Comparison of ENCODE assay signal across 1 cellular context in the genomic region with DNA sequence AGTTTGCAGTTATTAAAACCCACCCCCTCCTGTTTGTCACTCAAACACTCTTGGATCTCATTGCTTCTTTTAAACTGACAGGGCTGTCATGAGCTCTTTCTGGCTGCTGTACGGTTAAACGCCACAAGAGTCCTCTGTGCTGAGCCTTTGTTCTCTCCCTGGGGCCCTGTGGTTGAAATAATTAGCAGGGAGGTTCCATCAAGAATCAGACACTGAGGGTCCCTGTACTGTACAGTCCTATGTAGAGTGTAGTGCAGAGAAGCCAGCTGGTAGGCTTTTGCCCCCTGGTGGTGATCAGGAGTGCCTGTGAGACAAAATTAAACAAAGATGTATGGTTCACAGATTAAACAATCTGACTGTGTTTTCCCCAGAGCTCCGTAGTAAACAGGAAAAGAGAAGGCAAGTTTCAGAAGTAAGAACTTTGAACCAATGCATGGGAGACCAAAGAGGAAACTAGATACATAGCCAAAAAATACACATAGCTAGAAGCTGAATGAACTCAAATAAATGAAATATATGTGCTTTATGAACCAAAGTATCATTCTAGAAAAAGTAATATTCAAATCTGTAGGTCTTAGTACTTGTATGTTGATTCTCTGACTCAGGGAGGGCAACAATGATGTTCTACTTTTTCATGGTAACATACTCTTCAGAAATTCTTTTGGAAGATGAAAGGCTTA.
TF ChIP-seq lines count a peak whose summit lies in the region.

No MANE protein-coding gene starts in this region.

TF ChIP-seq in K562, 482 proteins besides CTCF, POLR2A, EP300 and RAD21 (continued from another document and continues in another):
- TF ChIP-seq, protein P1, sequence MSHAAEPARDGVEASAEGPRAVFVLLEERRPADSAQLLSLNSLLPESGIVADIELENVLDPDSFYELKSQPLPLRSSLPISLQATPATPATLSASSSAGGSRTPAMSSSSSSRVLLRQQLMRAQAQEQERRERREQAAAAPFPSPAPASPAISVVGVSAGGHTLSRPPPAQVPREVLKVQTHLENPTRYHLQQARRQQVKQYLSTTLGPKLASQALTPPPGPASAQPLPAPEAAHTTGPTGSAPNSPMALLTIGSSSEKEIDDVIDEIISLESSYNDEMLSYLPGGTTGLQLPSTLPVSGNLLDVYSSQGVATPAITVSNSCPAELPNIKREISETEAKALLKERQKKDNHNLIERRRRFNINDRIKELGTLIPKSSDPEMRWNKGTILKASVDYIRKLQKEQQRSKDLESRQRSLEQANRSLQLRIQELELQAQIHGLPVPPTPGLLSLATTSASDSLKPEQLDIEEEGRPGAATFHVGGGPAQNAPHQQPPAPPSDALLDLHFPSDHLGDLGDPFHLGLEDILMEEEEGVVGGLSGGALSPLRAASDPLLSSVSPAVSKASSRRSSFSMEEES (CRISPR knock-in tag; IDR thresholded peaks at IDR 0.05): no peak
- TF ChIP-seq FOXK2 (conservative IDR thresholded peaks at IDR 0.05 in 1 of 2, IDR thresholded peaks at IDR 0.05 in 1 of 2; ENCODE audit: low read depth in 2 of 2): no peak
- TF ChIP-seq, protein P2, sequence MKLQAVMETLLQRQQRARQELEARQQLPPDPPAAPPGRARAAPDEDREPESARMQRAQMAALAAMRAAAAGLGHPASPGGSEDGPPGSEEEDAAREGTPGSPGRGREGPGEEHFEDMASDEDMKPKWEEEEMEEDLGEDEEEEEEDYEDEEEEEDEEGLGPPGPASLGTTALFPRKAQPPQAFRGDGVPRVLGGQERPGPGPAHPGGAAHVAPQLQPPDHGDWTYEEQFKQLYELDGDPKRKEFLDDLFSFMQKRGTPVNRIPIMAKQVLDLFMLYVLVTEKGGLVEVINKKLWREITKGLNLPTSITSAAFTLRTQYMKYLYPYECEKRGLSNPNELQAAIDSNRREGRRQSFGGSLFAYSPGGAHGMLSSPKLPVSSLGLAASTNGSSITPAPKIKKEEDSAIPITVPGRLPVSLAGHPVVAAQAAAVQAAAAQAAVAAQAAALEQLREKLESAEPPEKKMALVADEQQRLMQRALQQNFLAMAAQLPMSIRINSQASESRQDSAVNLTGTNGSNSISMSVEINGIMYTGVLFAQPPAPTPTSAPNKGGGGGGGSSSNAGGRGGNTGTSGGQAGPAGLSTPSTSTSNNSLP (IDR thresholded peaks at IDR 0.05; ENCODE audit: borderline replicate concordance, low read depth, low read length): no peak
- TF ChIP-seq BACH1 (tag; IDR thresholded peaks at IDR 0.05): no peak
- TF ChIP-seq, protein P3, sequence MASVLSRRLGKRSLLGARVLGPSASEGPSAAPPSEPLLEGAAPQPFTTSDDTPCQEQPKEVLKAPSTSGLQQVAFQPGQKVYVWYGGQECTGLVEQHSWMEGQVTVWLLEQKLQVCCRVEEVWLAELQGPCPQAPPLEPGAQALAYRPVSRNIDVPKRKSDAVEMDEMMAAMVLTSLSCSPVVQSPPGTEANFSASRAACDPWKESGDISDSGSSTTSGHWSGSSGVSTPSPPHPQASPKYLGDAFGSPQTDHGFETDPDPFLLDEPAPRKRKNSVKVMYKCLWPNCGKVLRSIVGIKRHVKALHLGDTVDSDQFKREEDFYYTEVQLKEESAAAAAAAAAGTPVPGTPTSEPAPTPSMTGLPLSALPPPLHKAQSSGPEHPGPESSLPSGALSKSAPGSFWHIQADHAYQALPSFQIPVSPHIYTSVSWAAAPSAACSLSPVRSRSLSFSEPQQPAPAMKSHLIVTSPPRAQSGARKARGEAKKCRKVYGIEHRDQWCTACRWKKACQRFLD (CRISPR knock-in tag; IDR thresholded peaks at IDR 0.05): no peak
- no peak for TF ChIP-seq C11orf30 (IDR thresholded peaks at IDR 0.05; ENCODE audit: low read depth)
- no peak for TF ChIP-seq NR2C1 (IDR thresholded peaks at IDR 0.05)
- TF ChIP-seq NR2C1 (tag; IDR thresholded peaks at IDR 0.05): no peak
- TF ChIP-seq ZNF408 (CRISPR knock-in tag; IDR thresholded peaks at IDR 0.05; ENCODE audit: low read depth): no peak
- TF ChIP-seq ZNF785 (CRISPR knock-in tag; IDR thresholded peaks at IDR 0.05): no peak
- TF ChIP-seq, protein P4, sequence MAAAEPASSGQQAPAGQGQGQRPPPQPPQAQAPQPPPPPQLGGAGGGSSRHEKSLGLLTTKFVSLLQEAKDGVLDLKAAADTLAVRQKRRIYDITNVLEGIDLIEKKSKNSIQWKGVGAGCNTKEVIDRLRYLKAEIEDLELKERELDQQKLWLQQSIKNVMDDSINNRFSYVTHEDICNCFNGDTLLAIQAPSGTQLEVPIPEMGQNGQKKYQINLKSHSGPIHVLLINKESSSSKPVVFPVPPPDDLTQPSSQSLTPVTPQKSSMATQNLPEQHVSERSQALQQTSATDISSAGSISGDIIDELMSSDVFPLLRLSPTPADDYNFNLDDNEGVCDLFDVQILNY (CRISPR knock-in tag; IDR thresholded peaks at IDR 0.05): no peak
- no peak for TF ChIP-seq CCNT2 (IDR thresholded peaks at IDR 0.05; ENCODE audit: borderline replicate concordance, extremely low read depth, insufficient read length, low read depth, low read length)
- TF ChIP-seq NFATC3 (IDR thresholded peaks at IDR 0.05): no peak
- no peak for TF ChIP-seq MAFG (tag; conservative IDR thresholded peaks at IDR 0.05)
- TF ChIP-seq ZNF324 (CRISPR knock-in tag; IDR thresholded peaks at IDR 0.05): no peak
- no peak for TF ChIP-seq GATA2 (CRISPR knock-in tag; IDR thresholded peaks at IDR 0.05)
- TF ChIP-seq RB1 (IDR thresholded peaks at IDR 0.05; ENCODE audit: low read depth): no peak
- peak; percentile 87 for TF ChIP-seq SMC3 (conservative IDR thresholded peaks at IDR 0.05; ENCODE audit: insufficient read depth, low read depth, low read length)
- no peak for TF ChIP-seq POLR3A (IDR thresholded peaks at IDR 0.05; ENCODE audit: borderline replicate concordance, extremely low read depth, insufficient read depth, insufficient read length)
- no peak for TF ChIP-seq PHB (CRISPR knock-in tag; IDR thresholded peaks at IDR 0.05)
- no peak for TF ChIP-seq SLC30A9 (CRISPR knock-in tag; IDR thresholded peaks at IDR 0.05)
- TF ChIP-seq U2AF2 (optimal IDR thresholded peaks at IDR 0.05; ENCODE audit: low read depth, low read length): no peak
- TF ChIP-seq, protein P5, sequence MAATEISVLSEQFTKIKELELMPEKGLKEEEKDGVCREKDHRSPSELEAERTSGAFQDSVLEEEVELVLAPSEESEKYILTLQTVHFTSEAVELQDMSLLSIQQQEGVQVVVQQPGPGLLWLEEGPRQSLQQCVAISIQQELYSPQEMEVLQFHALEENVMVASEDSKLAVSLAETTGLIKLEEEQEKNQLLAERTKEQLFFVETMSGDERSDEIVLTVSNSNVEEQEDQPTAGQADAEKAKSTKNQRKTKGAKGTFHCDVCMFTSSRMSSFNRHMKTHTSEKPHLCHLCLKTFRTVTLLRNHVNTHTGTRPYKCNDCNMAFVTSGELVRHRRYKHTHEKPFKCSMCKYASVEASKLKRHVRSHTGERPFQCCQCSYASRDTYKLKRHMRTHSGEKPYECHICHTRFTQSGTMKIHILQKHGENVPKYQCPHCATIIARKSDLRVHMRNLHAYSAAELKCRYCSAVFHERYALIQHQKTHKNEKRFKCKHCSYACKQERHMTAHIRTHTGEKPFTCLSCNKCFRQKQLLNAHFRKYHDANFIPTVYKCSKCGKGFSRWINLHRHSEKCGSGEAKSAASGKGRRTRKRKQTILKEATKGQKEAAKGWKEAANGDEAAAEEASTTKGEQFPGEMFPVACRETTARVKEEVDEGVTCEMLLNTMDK (IDR thresholded peaks at IDR 0.05; ENCODE audit: borderline replicate concordance, insufficient read depth, low read depth, low read length, poor library complexity, severe bottlenecking): peak; percentile 51
- TF ChIP-seq CC2D1A (IDR thresholded peaks at IDR 0.05): peak; percentile 63; the same call in 1 of the 2 replicates
- TF ChIP-seq MED1 (CRISPR knock-in tag; IDR thresholded peaks at IDR 0.05; ENCODE audit: borderline replicate concordance): no peak
- TF ChIP-seq TARDBP (IDR thresholded peaks at IDR 0.05): no peak
- TF ChIP-seq, protein P6, sequence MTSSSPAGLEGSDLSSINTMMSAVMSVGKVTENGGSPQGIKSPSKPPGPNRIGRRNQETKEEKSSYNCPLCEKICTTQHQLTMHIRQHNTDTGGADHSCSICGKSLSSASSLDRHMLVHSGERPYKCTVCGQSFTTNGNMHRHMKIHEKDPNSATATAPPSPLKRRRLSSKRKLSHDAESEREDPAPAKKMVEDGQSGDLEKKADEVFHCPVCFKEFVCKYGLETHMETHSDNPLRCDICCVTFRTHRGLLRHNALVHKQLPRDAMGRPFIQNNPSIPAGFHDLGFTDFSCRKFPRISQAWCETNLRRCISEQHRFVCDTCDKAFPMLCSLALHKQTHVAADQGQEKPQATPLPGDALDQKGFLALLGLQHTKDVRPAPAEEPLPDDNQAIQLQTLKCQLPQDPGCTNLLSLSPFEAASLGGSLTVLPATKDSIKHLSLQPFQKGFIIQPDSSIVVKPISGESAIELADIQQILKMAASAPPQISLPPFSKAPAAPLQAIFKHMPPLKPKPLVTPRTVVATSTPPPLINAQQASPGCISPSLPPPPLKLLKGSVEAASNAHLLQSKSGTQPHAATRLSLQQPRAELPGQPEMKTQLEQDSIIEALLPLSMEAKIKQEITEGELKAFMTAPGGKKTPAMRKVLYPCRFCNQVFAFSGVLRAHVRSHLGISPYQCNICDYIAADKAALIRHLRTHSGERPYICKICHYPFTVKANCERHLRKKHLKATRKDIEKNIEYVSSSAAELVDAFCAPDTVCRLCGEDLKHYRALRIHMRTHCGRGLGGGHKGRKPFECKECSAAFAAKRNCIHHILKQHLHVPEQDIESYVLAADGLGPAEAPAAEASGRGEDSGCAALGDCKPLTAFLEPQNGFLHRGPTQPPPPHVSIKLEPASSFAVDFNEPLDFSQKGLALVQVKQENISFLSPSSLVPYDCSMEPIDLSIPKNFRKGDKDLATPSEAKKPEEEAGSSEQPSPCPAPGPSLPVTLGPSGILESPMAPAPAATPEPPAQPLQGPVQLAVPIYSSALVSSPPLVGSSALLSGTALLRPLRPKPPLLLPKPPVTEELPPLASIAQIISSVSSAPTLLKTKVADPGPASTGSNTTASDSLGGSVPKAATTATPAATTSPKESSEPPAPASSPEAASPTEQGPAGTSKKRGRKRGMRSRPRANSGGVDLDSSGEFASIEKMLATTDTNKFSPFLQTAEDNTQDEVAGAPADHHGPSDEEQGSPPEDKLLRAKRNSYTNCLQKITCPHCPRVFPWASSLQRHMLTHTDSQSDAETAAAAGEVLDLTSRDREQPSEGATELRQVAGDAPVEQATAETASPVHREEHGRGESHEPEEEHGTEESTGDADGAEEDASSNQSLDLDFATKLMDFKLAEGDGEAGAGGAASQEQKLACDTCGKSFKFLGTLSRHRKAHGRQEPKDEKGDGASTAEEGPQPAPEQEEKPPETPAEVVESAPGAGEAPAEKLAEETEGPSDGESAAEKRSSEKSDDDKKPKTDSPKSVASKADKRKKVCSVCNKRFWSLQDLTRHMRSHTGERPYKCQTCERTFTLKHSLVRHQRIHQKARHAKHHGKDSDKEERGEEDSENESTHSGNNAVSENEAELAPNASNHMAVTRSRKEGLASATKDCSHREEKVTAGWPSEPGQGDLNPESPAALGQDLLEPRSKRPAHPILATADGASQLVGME (CRISPR knock-in tag; IDR thresholded peaks at IDR 0.05): no peak
- TF ChIP-seq, protein P7, sequence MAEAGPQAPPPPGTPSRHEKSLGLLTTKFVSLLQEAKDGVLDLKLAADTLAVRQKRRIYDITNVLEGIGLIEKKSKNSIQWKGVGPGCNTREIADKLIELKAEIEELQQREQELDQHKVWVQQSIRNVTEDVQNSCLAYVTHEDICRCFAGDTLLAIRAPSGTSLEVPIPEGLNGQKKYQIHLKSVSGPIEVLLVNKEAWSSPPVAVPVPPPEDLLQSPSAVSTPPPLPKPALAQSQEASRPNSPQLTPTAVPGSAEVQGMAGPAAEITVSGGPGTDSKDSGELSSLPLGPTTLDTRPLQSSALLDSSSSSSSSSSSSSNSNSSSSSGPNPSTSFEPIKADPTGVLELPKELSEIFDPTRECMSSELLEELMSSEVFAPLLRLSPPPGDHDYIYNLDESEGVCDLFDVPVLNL (CRISPR knock-in tag; IDR thresholded peaks at IDR 0.05; ENCODE audit: low read depth): no peak
- TF ChIP-seq, protein P8, sequence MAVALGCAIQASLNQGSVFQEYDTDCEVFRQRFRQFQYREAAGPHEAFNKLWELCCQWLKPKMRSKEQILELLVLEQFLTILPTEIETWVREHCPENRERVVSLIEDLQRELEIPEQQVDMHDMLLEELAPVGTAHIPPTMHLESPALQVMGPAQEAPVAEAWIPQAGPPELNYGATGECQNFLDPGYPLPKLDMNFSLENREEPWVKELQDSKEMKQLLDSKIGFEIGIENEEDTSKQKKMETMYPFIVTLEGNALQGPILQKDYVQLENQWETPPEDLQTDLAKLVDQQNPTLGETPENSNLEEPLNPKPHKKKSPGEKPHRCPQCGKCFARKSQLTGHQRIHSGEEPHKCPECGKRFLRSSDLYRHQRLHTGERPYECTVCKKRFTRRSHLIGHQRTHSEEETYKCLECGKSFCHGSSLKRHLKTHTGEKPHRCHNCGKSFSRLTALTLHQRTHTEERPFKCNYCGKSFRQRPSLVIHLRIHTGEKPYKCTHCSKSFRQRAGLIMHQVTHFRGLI (CRISPR knock-in tag; IDR thresholded peaks at IDR 0.05): no peak
- TF ChIP-seq CBFA2T2 (conservative IDR thresholded peaks at IDR 0.05): no peak
- no peak; the same call in 1 of the 2 replicates for TF ChIP-seq JUND (IDR thresholded peaks at IDR 0.05; ENCODE audit: borderline replicate concordance, low read depth, low read length)
- no peak for TF ChIP-seq JUND (tag; IDR thresholded peaks at IDR 0.05; ENCODE audit: borderline replicate concordance, low read depth, low read length)
- no peak for TF ChIP-seq RFX7 (CRISPR knock-in tag; IDR thresholded peaks at IDR 0.05)
- no peak for TF ChIP-seq PHF21A (IDR thresholded peaks at IDR 0.05; ENCODE audit: borderline replicate concordance, low read depth)
- TF ChIP-seq PCBP2 (IDR thresholded peaks at IDR 0.05; ENCODE audit: low read depth, low read length, poor library complexity, severe bottlenecking): no peak
- no peak for TF ChIP-seq TSC22D4 (tag; IDR thresholded peaks at IDR 0.05)
- TF ChIP-seq, protein P9, sequence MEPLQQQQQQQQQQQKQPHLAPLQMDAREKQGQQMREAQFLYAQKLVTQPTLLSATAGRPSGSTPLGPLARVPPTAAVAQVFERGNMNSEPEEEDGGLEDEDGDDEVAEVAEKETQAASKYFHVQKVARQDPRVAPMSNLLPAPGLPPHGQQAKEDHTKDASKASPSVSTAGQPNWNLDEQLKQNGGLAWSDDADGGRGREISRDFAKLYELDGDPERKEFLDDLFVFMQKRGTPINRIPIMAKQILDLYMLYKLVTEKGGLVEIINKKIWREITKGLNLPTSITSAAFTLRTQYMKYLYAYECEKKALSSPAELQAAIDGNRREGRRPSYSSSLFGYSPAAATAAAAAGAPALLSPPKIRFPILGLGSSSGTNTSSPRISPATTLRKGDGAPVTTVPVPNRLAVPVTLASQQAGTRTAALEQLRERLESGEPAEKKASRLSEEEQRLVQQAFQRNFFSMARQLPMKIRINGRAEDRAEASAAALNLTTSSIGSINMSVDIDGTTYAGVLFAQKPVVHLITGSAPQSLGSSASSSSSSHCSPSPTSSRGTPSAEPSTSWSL (CRISPR knock-in tag; IDR thresholded peaks at IDR 0.05; ENCODE audit: borderline replicate concordance): no peak
- no peak for TF ChIP-seq SOX6 (IDR thresholded peaks at IDR 0.05)
- TF ChIP-seq TAF15 (IDR thresholded peaks at IDR 0.05; ENCODE audit: low read depth, low read length): no peak
- TF ChIP-seq MEIS2 (IDR thresholded peaks at IDR 0.05; ENCODE audit: partially characterized antibody): no peak
